ENCODE assay signal across 8 cellular contexts in genomic region chr19:6501740-6502648, GRCh38. TPM values are rescaled to one million over a fixed set of nuclear protein-coding genes. Genes with fewer than 3 reads are reported as not detected.
DNase-seq lines count a peak whose midpoint lies in the region; ATAC-seq lines count a peak whose summit lies in the region.

TSS of gene TUBB4A (minus strand) at chr19:6502309. CDS start at chr19:6502212, 97 bp downstream.

- CTCF ChIA-PET in CD8-positive, alpha-beta memory T cell (lab: Charles Lee): interaction anchor here (1.3 to 2.6 kb wide), 2 partner anchors 15 to 21 kb away, joined by 4 to 6 read pairs; partner anchors contain the start of gene DENND1C

- in situ Hi-C loops in KBM-7 (cut with MboI; ENCODE audit: low pct_unique_long_range_greater_than_20kb, low sequenced_read_pairs): no loop called here

- no peak for ATAC-seq in GM18502 (IDR thresholded peaks at IDR 0.05; ENCODE audit: poor library complexity, unreplicated experiment)
- ATAC-seq in GM21529 (IDR thresholded peaks at IDR 0.05; ENCODE audit: unreplicated experiment): no peak
- ATAC-seq in HG03135 (IDR thresholded peaks at IDR 0.05; ENCODE audit: unreplicated experiment): no peak

- peaks cover 8% of the 10 kb centered on the region for H3K4me1 ChIP-seq in CD8-positive, alpha-beta memory T cell (ENCODE audit: insufficient read depth, low read length)

- H3K9me3 ChIP-seq in CD8-positive, alpha-beta memory T cell (ENCODE audit: low read length): no peaks in the 10 kb centered on the region
- H3K9me3 ChIP-seq in iPS-18c (ENCODE audit: control insufficient read depth, insufficient read depth, low read length): no peaks in the 10 kb centered on the region

- H3K27ac ChIP-seq in CD8-positive, alpha-beta memory T cell (ENCODE audit: low read depth, low read length): no peak within 1 kb of the TSS

- peaks cover 0 to 2% (median 0%) of the 10 kb centered on the region in 5 donors for H3K9me3 Mint-ChIP-seq in CD8-positive, alpha-beta memory T cell
- no peaks in the 10 kb centered on the region for H3K9me3 Mint-ChIP-seq in activated naive CD8-positive, alpha-beta T cell treated with anti-CD3 and anti-CD28 coated beads for 36 hours

- no peaks in the 10 kb centered on the region for H3K36me3 ChIP-seq in CD8-positive, alpha-beta memory T cell (ENCODE audit: insufficient read depth, low read length)

- H3K4me3 ChIP-seq in CD8-positive, alpha-beta memory T cell (ENCODE audit: low read length): peak within 1 kb of the TSS; percentile 37
- H3K4me3 ChIP-seq in iPS-18c (ENCODE audit: insufficient read depth, low read depth, low read length): peak within 1 kb of the TSS; percentile 69

- peak in 4 of 5 donors; percentile 12 to 62 (median 38) for DNase-seq in CD8-positive, alpha-beta memory T cell
- DNase-seq in KBM-7: peak; percentile 57
- peak; percentile 65 for DNase-seq in activated naive CD8-positive, alpha-beta T cell treated with anti-CD3 and anti-CD28 coated beads for 36 hours
- DNase-seq in stimulated activated CD4-positive, alpha-beta T cell treated with anti-CD3 and anti-CD28 coated beads, Interleukin-4, amount 100 ng/mL, for 1 hour: peak; percentile 55

- peak within 1 kb of the TSS; percentile 78 to 91 (median 84) for H3K4me3 Mint-ChIP-seq in CD8-positive, alpha-beta memory T cell
- H3K4me3 Mint-ChIP-seq in activated naive CD8-positive, alpha-beta T cell treated with anti-CD3 and anti-CD28 coated beads for 36 hours: peak within 1 kb of the TSS; percentile 85

- POLR2A ChIA-PET in CD8-positive, alpha-beta memory T cell (lab: Charles Lee): no interaction called here

- peaks cover 14 to 41% (median 16%) of the 10 kb centered on the region in 3 donors for H3K4me1 Mint-ChIP-seq in CD8-positive, alpha-beta memory T cell
- H3K4me1 Mint-ChIP-seq in activated naive CD8-positive, alpha-beta T cell treated with anti-CD3 and anti-CD28 coated beads for 36 hours: peaks cover 8% of the 10 kb centered on the region

- H3K27me3 ChIP-seq in CD8-positive, alpha-beta memory T cell (ENCODE audit: insufficient read depth, low read length, poor library complexity, severe bottlenecking): peaks cover 3% of the 10 kb centered on the region

- H3K27me3 Mint-ChIP-seq in CD8-positive, alpha-beta memory T cell: peaks cover 0 to 5% of the 10 kb centered on the region in 2 donors
- H3K27me3 Mint-ChIP-seq in activated naive CD8-positive, alpha-beta T cell treated with anti-CD3 and anti-CD28 coated beads for 36 hours: peaks cover 6% of the 10 kb centered on the region

- peaks cover 0 to 6% (median 1%) of the 10 kb centered on the region in 3 donors for H3K36me3 Mint-ChIP-seq in CD8-positive, alpha-beta memory T cell
- no peaks in the 10 kb centered on the region for H3K36me3 Mint-ChIP-seq in activated naive CD8-positive, alpha-beta T cell treated with anti-CD3 and anti-CD28 coated beads for 36 hours

- H3K27ac Mint-ChIP-seq in CD8-positive, alpha-beta memory T cell: peak within 1 kb of the TSS in 5 of 8 donors; percentile 50 to 88 (median 57)
- peak within 1 kb of the TSS; percentile 51 for H3K27ac Mint-ChIP-seq in activated naive CD8-positive, alpha-beta T cell treated with anti-CD3 and anti-CD28 coated beads for 36 hours

RNA-seq across cellular contexts. Expression of gene TUBB4A, which starts in this region (rescaled TPM):
- total RNA-seq in CD8-positive, alpha-beta memory T cell: 1 to 10 TPM; 7.1 to 8.9 TPM
- polyA plus RNA-seq in CD8-positive, alpha-beta memory T cell: 5.9 TPM
- total RNA-seq in activated naive CD8-positive, alpha-beta T cell treated with anti-CD3 and anti-CD28 coated beads for 36 hours: 1 to 10 TPM; 7.3 to 7.8 TPM
